8 cellular contexts compared by ENCODE assay signal in genomic region chr5:69492391-69493234, GRCh38. TPM values are rescaled to one million over a fixed set of nuclear protein-coding genes. Genes with fewer than 3 reads are reported as not detected.
A peak's percentile ranks its signal among the peaks of the same experiment; 100 is the strongest.
DNase-seq lines count a peak whose midpoint lies in the region; ATAC-seq and TF ChIP-seq lines count a peak whose summit lies in the region.

TSS of gene OCLN (plus strand) at chr5:69492790. CDS start at chr5:69504245, 11,455 bp downstream.

- H3K27me3 ChIP-seq in esophagus muscularis mucosa (peaks cover 0 to 65% (median 23%) of the 10 kb centered on the region in 4 donors), uterus (peaks cover 0 to 9% of the 10 kb centered on the region in 2 donors)
- H3K27me3 ChIP-seq in naive thymus-derived CD4-positive, alpha-beta T cell (ENCODE audit: control insufficient read depth in 2 of 2, insufficient read depth in 2 of 2, low read length in 2 of 2): peaks cover 0 to 5% of the 10 kb centered on the region in 2 donors

- H3K36me3 ChIP-seq in esophagus muscularis mucosa (no peaks in the 10 kb centered on the region), uterus (no peaks in the 10 kb centered on the region)
- H3K36me3 ChIP-seq in naive thymus-derived CD4-positive, alpha-beta T cell (ENCODE audit: control insufficient read depth in 2 of 3, insufficient read depth in 3 of 3, low read length in 3 of 3): no peaks in the 10 kb centered on the region

- H3K4me1 ChIP-seq in esophagus muscularis mucosa: peaks cover 19 to 26% (median 25%) of the 10 kb centered on the region in 4 donors
- H3K4me1 ChIP-seq in naive thymus-derived CD4-positive, alpha-beta T cell (ENCODE audit: control insufficient read depth in 2 of 2, insufficient read depth in 2 of 2, low read length in 2 of 2): no peaks in the 10 kb centered on the region
- peaks cover 0 to 5% of the 10 kb centered on the region in 2 donors for H3K4me1 ChIP-seq in uterus

- no peak for TF ChIP-seq POLR2A in esophagus muscularis mucosa (IDR thresholded peaks at IDR 0.05; ENCODE audit: low read depth)
- peak in 1 of 2 donors; percentile 51 for TF ChIP-seq POLR2A in uterus (IDR thresholded peaks at IDR 0.05)

- no peaks in the 10 kb centered on the region for H3K36me3 Mint-ChIP-seq in naive thymus-derived CD4-positive, alpha-beta T cell

- H3K4me3 Mint-ChIP-seq in naive thymus-derived CD4-positive, alpha-beta T cell: peak within 1 kb of the TSS; percentile 41 to 81 (median 76)

- ATAC-seq in GM21786 (IDR thresholded peaks at IDR 0.05; ENCODE audit: unreplicated experiment): peak; percentile 48
- peak; percentile 36 for ATAC-seq in naive thymus-derived CD4-positive, alpha-beta T cell

- POLR2A ChIA-PET in naive thymus-derived CD4-positive, alpha-beta T cell (lab: Charles Lee): no interaction called here

- TF ChIP-seq CTCF in WI38 (IDR thresholded peaks at IDR 0.05; ENCODE audit: low read depth, low read length): no peak
- TF ChIP-seq CTCF in esophagus muscularis mucosa (IDR thresholded peaks at IDR 0.05): no peak
- no peak for TF ChIP-seq CTCF in uterus (IDR thresholded peaks at IDR 0.05)

- H3K27ac Mint-ChIP-seq in naive thymus-derived CD4-positive, alpha-beta T cell: no peak within 1 kb of the TSS

- DNase-seq in EL (peak; percentile 57), NCI-H1417 treated with DMSO at 0.1 percent for 48 hours (lab: John Stamatoyannopoulos, UW) (peak; percentile 13), esophagus muscularis mucosa (ENCODE audit: extremely low spot score) (no peak), uterus (no peak), NCI-H1694 (lab: John Stamatoyannopoulos, UW) (no peak)
- DNase-seq in naive thymus-derived CD4-positive, alpha-beta T cell: peak in 3 of 9 donors; percentile 1 to 39 (median 11)

- H3K27ac ChIP-seq in esophagus muscularis mucosa (replicated peaks in 1 of 4): peak within 1 kb of the TSS in 1 of 4 donors; percentile 13
- no peak within 1 kb of the TSS for H3K27ac ChIP-seq in naive thymus-derived CD4-positive, alpha-beta T cell (ENCODE audit: low read depth, low read length)
- no peak within 1 kb of the TSS for H3K27ac ChIP-seq in uterus

- WGBS in esophagus muscularis mucosa: 1% methylated on average over 35 of the region's 86 CpGs

- intact Hi-C loops in esophagus muscularis mucosa (cut with DNase I) (no loop called here), uterus (cut with DNase I; ENCODE audit: low total_unique reads) (no loop called here)
- intact Hi-C loops in naive thymus-derived CD4-positive, alpha-beta T cell (cut with micrococcal nuclease): loop anchor here in 1 of 2 donors (2.0 kb wide), 1 partner anchor 400 kb away; no protein-coding TSS in a partner anchor

- H3K27me3 Mint-ChIP-seq in naive thymus-derived CD4-positive, alpha-beta T cell: peaks cover 27 to 72% (median 51%) of the 10 kb centered on the region in 5 donors

- CTCF ChIA-PET in naive thymus-derived CD4-positive, alpha-beta T cell (lab: Charles Lee): no interaction called here

- peak within 1 kb of the TSS; percentile 69 for H3K4me3 ChIP-seq in WI38 (ENCODE audit: low read depth, low read length)
- H3K4me3 ChIP-seq in esophagus muscularis mucosa: peak within 1 kb of the TSS; percentile 48 to 67 (median 60)
- peak within 1 kb of the TSS; percentile 29 for H3K4me3 ChIP-seq in naive thymus-derived CD4-positive, alpha-beta T cell (ENCODE audit: low read length)
- H3K4me3 ChIP-seq in uterus: peak within 1 kb of the TSS; percentile 19 to 36

- peaks cover 0 to 13% (median 8%) of the 10 kb centered on the region in 7 donors for H3K4me1 Mint-ChIP-seq in naive thymus-derived CD4-positive, alpha-beta T cell

- H3K9me3 Mint-ChIP-seq in naive thymus-derived CD4-positive, alpha-beta T cell: no peaks in the 10 kb centered on the region

- no peak for TF ChIP-seq EP300 in esophagus muscularis mucosa (IDR thresholded peaks at IDR 0.05)

- H3K9me3 ChIP-seq in esophagus muscularis mucosa (no peaks in the 10 kb centered on the region), uterus (no peaks in the 10 kb centered on the region)
- H3K9me3 ChIP-seq in naive thymus-derived CD4-positive, alpha-beta T cell (ENCODE audit: control insufficient read depth in 2 of 3, low read length in 3 of 3): no peaks in the 10 kb centered on the region

RNA-seq across cellular contexts. Expression of gene OCLN, which starts in this region (rescaled TPM):
- total RNA-seq in esophagus muscularis mucosa (1 to 10 TPM in 3 of 4 donors, under 1 TPM in 1; 0.83 to 4.2 (median 1.8) TPM), uterus (10 to 100 TPM in 2 of 4 donors, 1 to 10 TPM in 2; 3.9 to 29.5 (median 7.8) TPM)
- total RNA-seq in naive thymus-derived CD4-positive, alpha-beta T cell: 1 to 10 TPM in 4 of 5 experiments, under 1 TPM in 1; 0.44 to 8.5 (median 6.2) TPM
- polyA plus RNA-seq in naive thymus-derived CD4-positive, alpha-beta T cell: under 1 TPM; 0.07 to 0.12 TPM

Comparison
In these comparisons a context has a peak if more than half of its experiments do, and no peak if none do; other contexts are left out.
1. DNase-seq: peak in EL (single experiment) and NCI-H1417 treated with DMSO at 0.1 percent for 48 hours (single experiment); none in esophagus muscularis mucosa (single experiment), uterus (0 of 2) and NCI-H1694 (single experiment).
2. Peak in every context shown above with its lines, with median percentiles within 50 percentile points of each other: H3K4me3 ChIP-seq.